14 cellular contexts compared by ENCODE assay signal in genomic region chr15:83446417-83446816, GRCh38. TPM values are rescaled to one million over a fixed set of nuclear protein-coding genes. Genes with fewer than 3 reads are reported as not detected.
DNase-seq lines count a peak whose midpoint lies in the region; ATAC-seq and TF ChIP-seq lines count a peak whose summit lies in the region.
"Had no signal": no experiment of that assay in that cellular context is flagged by ENCODE, and none has a peak within 500 bp of the region (broad histone marks: within the 10 kb centered on the region; RNA-seq: fewer than 3 reads in every experiment).

No MANE protein-coding gene starts in this region.

- peak overlapping the region in 1 of 3 donors; percentile 52 for H3K4me3 ChIP-seq in breast epithelium

- H3K4me1 ChIP-seq in breast epithelium: no peaks in the 10 kb centered on the region

- DNase-seq in MCF 10A (ENCODE audit: unreplicated experiment) (no peak), breast epithelium (ENCODE audit: low spot score in 2 of 2) (no peak), mesothelial cell of epicardium (ENCODE audit: low spot score in 2 of 2, unreplicated experiment in 2 of 2) (no peak), activated gamma-delta T cell treated with Interleukin-2 at 50 U/mL for 16 hours (no peak)
- DNase-seq: SIG-M5 had no signal

- POLR2A ChIA-PET in MCF 10A (lab: Yijun Ruan, JAX): interaction anchor here (0.6 to 0.9 kb wide), 3 partner anchors 10 to 110 kb away, joined by 3 to 4 read pairs (median 3); no protein-coding TSS in a partner anchor

- H3K4me1 Mint-ChIP-seq in MCF 10A (ENCODE audit: insufficient read depth, unreplicated experiment) (peaks cover 11% of the 10 kb centered on the region), brain (peaks cover 26% of the 10 kb centered on the region), mesothelial cell of epicardium (peaks cover 22% of the 10 kb centered on the region)

- H3K27ac ChIP-seq in breast epithelium (no peak overlapping the region), temporal lobe (ENCODE audit: low read depth, low read length) (peak overlapping the region; percentile 63)
- H3K27ac ChIP-seq: HL-60, right lobe of liver, uterus had no signal

- H3K27ac Mint-ChIP-seq in MCF 10A (ENCODE audit: low read depth, unreplicated experiment): no peak overlapping the region
- H3K27ac Mint-ChIP-seq in brain: peak overlapping the region; percentile 67 to 98 (median 95)
- no peak overlapping the region for H3K27ac Mint-ChIP-seq in mesothelial cell of epicardium
- H3K27ac Mint-ChIP-seq: dendritic cell treated with granulocyte-macrophage colony-stimulating factor and Interleukin-4, amounts not matched to agents 40 ng/mL and 50 ng/mL, for 4 days had no signal

- H3K36me3 Mint-ChIP-seq in MCF 10A (ENCODE audit: insufficient read depth, unreplicated experiment) (no peaks in the 10 kb centered on the region), brain (no peaks in the 10 kb centered on the region), mesothelial cell of epicardium (no peaks in the 10 kb centered on the region)

- ATAC-seq in GM19463 (IDR thresholded peaks at IDR 0.05; ENCODE audit: unreplicated experiment): no peak
- no peak for ATAC-seq in GM21381 (IDR thresholded peaks at IDR 0.05; ENCODE audit: unreplicated experiment)

- CTCF ChIA-PET in MCF 10A (lab: Yijun Ruan, JAX): interaction anchor here (0.7 to 9.0 kb wide), 12 partner anchors 10 to 588 kb away, joined by 3 to 158 read pairs (median 6); no protein-coding TSS in a partner anchor

- peak overlapping the region; percentile 91 for H3K4me3 Mint-ChIP-seq in MCF 10A (ENCODE audit: unreplicated experiment)
- peak overlapping the region; percentile 87 to 95 (median 93) for H3K4me3 Mint-ChIP-seq in brain
- H3K4me3 Mint-ChIP-seq in mesothelial cell of epicardium: peak overlapping the region; percentile 80

- no peaks in the 10 kb centered on the region for H3K27me3 ChIP-seq in breast epithelium
- H3K27me3 ChIP-seq: right lobe of liver, uterus had no signal

- H3K27me3 Mint-ChIP-seq in MCF 10A (ENCODE audit: insufficient read depth, unreplicated experiment) (peaks cover 16% of the 10 kb centered on the region), brain (peaks cover 32% of the 10 kb centered on the region), mesothelial cell of epicardium (ENCODE audit: low read depth) (peaks cover 14% of the 10 kb centered on the region)

- BruUV-seq in MCF 10A (replicated peaks; lab: Mats Ljungman, UMichigan): no TSS peak

- intact Hi-C loops in MCF 10A (cut with micrococcal nuclease) (no loop called here), breast epithelium (cut with DNase I; ENCODE audit: low total_unique reads) (no loop called here)

- no peaks in the 10 kb centered on the region for H3K36me3 ChIP-seq in breast epithelium
- H3K36me3 ChIP-seq: right lobe of liver, uterus had no signal

- H3K9me3 ChIP-seq in breast epithelium: no peaks in the 10 kb centered on the region
- H3K9me3 ChIP-seq: right lobe of liver, uterus had no signal

- TF ChIP-seq POLR2A in breast epithelium (IDR thresholded peaks at IDR 0.05): no peak

- TF ChIP-seq CTCF in MCF 10A (IDR thresholded peaks at IDR 0.05; ENCODE audit: unreplicated experiment) (no peak), breast epithelium (IDR thresholded peaks at IDR 0.05) (no peak), brain (conservative IDR thresholded peaks at IDR 0.05) (no peak), mesothelial cell of epicardium (IDR thresholded peaks at IDR 0.05; ENCODE audit: unreplicated experiment) (no peak)

- no peaks in the 10 kb centered on the region for H3K9me3 Mint-ChIP-seq in MCF 10A (ENCODE audit: unreplicated experiment)
- peaks cover 0 to 13% (median 9%) of the 10 kb centered on the region in 5 experiments for H3K9me3 Mint-ChIP-seq in brain
- no peaks in the 10 kb centered on the region for H3K9me3 Mint-ChIP-seq in mesothelial cell of epicardium
- H3K9me3 Mint-ChIP-seq: dendritic cell treated with granulocyte-macrophage colony-stimulating factor and Interleukin-4, amounts not matched to agents 40 ng/mL and 50 ng/mL, for 4 days had no signal

RNA-seq across cellular contexts. Expression of gene SH3GL3, which starts 0.7 kb away (rescaled TPM):
- total RNA-seq in MCF 10A (2022) (0.19 TPM in 1 of 2 replicates, not detected in the other), breast epithelium (not detected), mesothelial cell of epicardium (5.7 to 6.1 TPM (median 6.0 TPM) in 3 replicates), temporal lobe (129 TPM)
- 16.8 TPM for polyA plus RNA-seq in brain (ENCODE audit: insufficient read depth, low read depth, low replicate concordance)
- total RNA-seq: lung microvascular endothelial cell, right lobe of liver had no signal

Comparison
In these comparisons a context has a peak if more than half of its experiments do, and no peak if none do; other contexts are left out.
1. H3K27ac Mint-ChIP-seq: peak in brain (5 of 5); none in MCF 10A (single experiment) and mesothelial cell of epicardium (single experiment).
2. RNA of gene SH3GL3, which starts 0.7 kb away (total RNA-seq): 129 TPM in temporal lobe (single experiment); 5.7 to 6.1 TPM in mesothelial cell of epicardium, 0.19 TPM in MCF 10A and not detected in breast epithelium; every median in the first group is over 10 times any median in the second.
3. Peak in every context shown above with its lines, with median percentiles within 50 percentile points of each other: H3K4me3 Mint-ChIP-seq.